26 cellular contexts compared by ENCODE assay signal in genomic region chr4:137203601-137204000, GRCh38.
DNase-seq lines count a peak whose midpoint lies in the region; ATAC-seq and TF ChIP-seq lines count a peak whose summit lies in the region.
"Had no signal": no experiment of that assay in that cellular context is flagged by ENCODE, and none has a peak within 500 bp of the region (broad histone marks: within the 10 kb centered on the region; RNA-seq: fewer than 3 reads in every experiment).

No MANE protein-coding gene starts in this region.

- no peak for ATAC-seq in GM19452 (IDR thresholded peaks at IDR 0.05; ENCODE audit: unreplicated experiment)
- ATAC-seq in HG03565 (IDR thresholded peaks at IDR 0.05; ENCODE audit: unreplicated experiment), result no peak
- ATAC-seq: activated CD8-positive, alpha-beta T cell treated with anti-CD3 and anti-CD28 coated beads for 36 hours; foreskin keratinocyte; stimulated activated effector memory CD8-positive, alpha-beta T cell treated with anti-CD3 and anti-CD28 coated beads, Interleukin-12 subunit alpha, Interleukin-12 subunit beta, amount 100 ng/mL, for 72 hours had no signal

- DNase-seq in AG20443 (ENCODE audit: low spot score), result peak; percentile 63
- peak; percentile 55 for DNase-seq in NCI-H69 (lab: John Stamatoyannopoulos, UW)
- DNase-seq in fibroblast of mammary gland (ENCODE audit: low read depth), result peak; percentile 91
- peak; percentile 3 for DNase-seq in renal cortical epithelial cell (ENCODE audit: low read depth)
- no peak for DNase-seq in activated T-cell treated with anti-CD3 and anti-CD28 coated beads, Interleukin-2, amount 50 U/mL, for 48 hours
- no peak for DNase-seq in stimulated activated naive CD4-positive, alpha-beta T cell treated with Interleukin-2 at 50 U/mL for 16 hours (lab: John Stamatoyannopoulos, UW)
- DNase-seq: ACHN; activated CD8-positive, alpha-beta T cell treated with anti-CD3 and anti-CD28 coated beads for 36 hours; activated naive CD4-positive, alpha-beta T cell treated with anti-CD3 and anti-CD28 coated beads for 36 hours; anterior cingulate cortex; CD8-positive, alpha-beta memory T cell; DMS79; foreskin keratinocyte; hypothalamus; Kasumi-1; NCI-H1105; NCI-H2081 treated with DMSO at 0.1 percent for 48 hours; ovary; right lobe of liver had no signal

- no peak overlapping the region for H3K4me3 ChIP-seq in fibroblast of mammary gland (ENCODE audit: control insufficient read depth, low read depth, low read length)
- H3K4me3 ChIP-seq: HAP-1, lung, ovary, right lobe of liver, SK-N-MC, thoracic aorta had no signal

- no peak for TF ChIP-seq CTCF in fibroblast of mammary gland (conservative IDR thresholded peaks at IDR 0.05; ENCODE audit: control insufficient read depth, insufficient read depth, low read depth, low read length)

Comparison
In these comparisons a context has a peak if more than half of its experiments do, and no peak if none do; other contexts are left out.
1. DNase-seq: peak in AG20443 (single experiment), NCI-H69 (single experiment), fibroblast of mammary gland (single experiment) and renal cortical epithelial cell (single experiment); none in activated T-cell treated with anti-CD3 and anti-CD28 coated beads, Interleukin-2, amount 50 U/mL, for 48 hours (0 of 2) and stimulated activated naive CD4-positive, alpha-beta T cell treated with Interleukin-2 at 50 U/mL for 16 hours (single experiment).